In the genomic region with DNA sequence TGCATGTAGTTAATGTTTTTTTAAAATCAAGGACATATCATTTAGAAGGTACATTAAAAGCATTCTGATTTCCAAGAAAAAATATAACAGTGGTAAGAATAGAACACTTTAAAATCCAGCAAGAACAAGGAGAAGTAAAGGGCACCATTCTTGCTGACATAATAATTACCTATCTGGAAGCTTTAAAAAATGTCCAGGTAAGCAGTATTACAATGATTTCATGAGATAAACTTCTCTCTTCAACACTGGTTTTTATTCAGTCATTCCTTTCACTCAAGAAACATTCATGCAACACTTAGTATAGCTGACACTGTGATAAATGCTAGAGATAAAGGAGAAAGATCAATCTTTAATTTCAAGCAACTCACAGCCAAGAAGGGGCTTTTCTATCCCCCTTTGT, we compare ENCODE assay signal across 22 cellular contexts. TPM values are rescaled to one million over a fixed set of nuclear protein-coding genes. Genes with fewer than 3 reads are reported as not detected.
DNase-seq lines count a peak whose midpoint lies in the region; ATAC-seq, FAIRE-seq and TF ChIP-seq lines count a peak whose summit lies in the region.
"Had no signal": no experiment of that assay in that cellular context is flagged by ENCODE, and none has a peak within 500 bp of the region (broad histone marks: within the 10 kb centered on the region; RNA-seq: fewer than 3 reads in every experiment).

No MANE protein-coding gene starts in this region.

- POLR2A ChIA-PET in A549 (lab: Yijun Ruan, JAX) = no interaction called here

- H3K4me1 Mint-ChIP-seq in chondrocyte (ENCODE audit: low read depth) = peaks cover 7% of the 10 kb centered on the region
- peaks cover 16 to 27% of the 10 kb centered on the region in 2 donors for H3K4me1 Mint-ChIP-seq in natural killer cell treated with Interleukin-12 subunit alpha and Interleukin-12 subunit beta and Interleukin-15 and Interleukin-18, amount 100 ng/mL, for 72 hours (ENCODE audit: low read depth in 2 of 2)

- peaks cover 9% of the 10 kb centered on the region; the same call in 1 of the 3 replicates for H3K4me1 ChIP-seq in A549
- H3K4me1 ChIP-seq in OCI-LY1 (ENCODE audit: insufficient read depth, low read length, severe bottlenecking) = peaks cover 24% of the 10 kb centered on the region
- peaks cover 3 to 25% (median 10%) of the 10 kb centered on the region in 4 donors for H3K4me1 ChIP-seq in stomach

- H3K27me3 Mint-ChIP-seq in chondrocyte (ENCODE audit: low read depth) = peaks cover 18% of the 10 kb centered on the region
- peaks cover 8 to 27% of the 10 kb centered on the region in 2 donors for H3K27me3 Mint-ChIP-seq in natural killer cell treated with Interleukin-12 subunit alpha and Interleukin-12 subunit beta and Interleukin-15 and Interleukin-18, amount 100 ng/mL, for 72 hours

- H3K4me3 ChIP-seq in A549 = no peak overlapping the region
- no peak overlapping the region for H3K4me3 ChIP-seq in OCI-LY1 (ENCODE audit: low read depth, low read length, poor library complexity, severe bottlenecking)
- no peak overlapping the region for H3K4me3 ChIP-seq in stomach
- H3K4me3 ChIP-seq: GM12878, GM23248 had no signal

- H3K27ac Mint-ChIP-seq in chondrocyte (ENCODE audit: unreplicated experiment) = no peak overlapping the region
- no peak overlapping the region for H3K27ac Mint-ChIP-seq in natural killer cell treated with Interleukin-12 subunit alpha and Interleukin-12 subunit beta and Interleukin-15 and Interleukin-18, amount 100 ng/mL, for 72 hours
- H3K27ac Mint-ChIP-seq: CD4-positive, CD25-positive, alpha-beta regulatory T cell; CD8-positive, alpha-beta T cell had no signal

- CTCF ChIA-PET in A549 (lab: Yijun Ruan, JAX) = interaction anchor here (1.1 to 1.2 kb wide), 2 partner anchors 21 to 196 kb away, joined by 4 read pairs; no protein-coding TSS in a partner anchor

- intact Hi-C loops in stomach (cut with DNase I; ENCODE audit: low total_unique reads) = no loop called here

- DNase-seq in A549 (ENCODE audit: low read depth in 1 of 2, low spot score in 1 of 2) = no peak
- DNase-seq in GM19239 (ENCODE audit: insufficient read length, low spot score) = no peak
- no peak for DNase-seq in chondrocyte (ENCODE audit: low spot score)
- no peak for DNase-seq in stomach
- no peak for DNase-seq in natural killer cell treated with Interleukin-12 subunit alpha and Interleukin-12 subunit beta and Interleukin-15 and Interleukin-18, amount 100 ng/mL, for 72 hours (ENCODE audit: low spot score)
- DNase-seq: 8988T; C1 segment of cervical spinal cord; Caco-2; CD4-positive, CD25-positive, alpha-beta regulatory T cell; CD8-positive, alpha-beta T cell; DMS 273 treated with DMSO at 0.1 percent for 48 hours; DMS79; EL; GDM1; GM23248; H7; HCEC 1CT had no signal

- FAIRE-seq in A549 (lab: Jason Lieb, UNC) (no peak), GM19239 (lab: Jason Lieb, UNC) (peak; percentile 51)
- FAIRE-seq: GM12878, H1 had no signal

- H3K9me3 ChIP-seq in A549 (no peaks in the 10 kb centered on the region), OCI-LY1 (ENCODE audit: low read length) (no peaks in the 10 kb centered on the region), stomach (no peaks in the 10 kb centered on the region)
- H3K9me3 ChIP-seq: Caco-2 had no signal

- H3K9me2 ChIP-seq in OCI-LY1 (ENCODE audit: low read depth, low read length) = no peaks in the 10 kb centered on the region

- no peak for TF ChIP-seq EP300 in A549 (IDR thresholded peaks at IDR 0.05)
- TF ChIP-seq EP300 in stomach (IDR thresholded peaks at IDR 0.05) = no peak

- no peaks in the 10 kb centered on the region for H3K36me3 Mint-ChIP-seq in chondrocyte (ENCODE audit: low read depth)
- no peaks in the 10 kb centered on the region for H3K36me3 Mint-ChIP-seq in natural killer cell treated with Interleukin-12 subunit alpha and Interleukin-12 subunit beta and Interleukin-15 and Interleukin-18, amount 100 ng/mL, for 72 hours
- H3K36me3 Mint-ChIP-seq: CD4-positive, CD25-positive, alpha-beta regulatory T cell had no signal

- no peak overlapping the region for H2AFZ ChIP-seq in OCI-LY1 (ENCODE audit: low read length)
- H2AFZ ChIP-seq: GM23248 had no signal

- H3K4me3 Mint-ChIP-seq in chondrocyte (ENCODE audit: unreplicated experiment) = no peak overlapping the region
- no peak overlapping the region for H3K4me3 Mint-ChIP-seq in natural killer cell treated with Interleukin-12 subunit alpha and Interleukin-12 subunit beta and Interleukin-15 and Interleukin-18, amount 100 ng/mL, for 72 hours
- H3K4me3 Mint-ChIP-seq: CD8-positive, alpha-beta T cell had no signal

- no peaks in the 10 kb centered on the region for H3K9me3 Mint-ChIP-seq in chondrocyte (ENCODE audit: low read depth)
- H3K9me3 Mint-ChIP-seq in natural killer cell treated with Interleukin-12 subunit alpha and Interleukin-12 subunit beta and Interleukin-15 and Interleukin-18, amount 100 ng/mL, for 72 hours = no peaks in the 10 kb centered on the region
- H3K9me3 Mint-ChIP-seq: CD4-positive, CD25-positive, alpha-beta regulatory T cell; CD8-positive, alpha-beta T cell had no signal

- H3K27me3 ChIP-seq in OCI-LY1 (ENCODE audit: insufficient read depth, low read length) (no peaks in the 10 kb centered on the region), stomach (no peaks in the 10 kb centered on the region)

- H3K79me2 ChIP-seq in OCI-LY1 (ENCODE audit: insufficient read depth, low read length) = peaks cover 18% of the 10 kb centered on the region

- H3K27ac ChIP-seq in A549 (no peak overlapping the region), OCI-LY1 (ENCODE audit: low read depth, low read length, poor library complexity, severe bottlenecking) (peak overlapping the region; percentile 35), stomach (no peak overlapping the region)
- H3K27ac ChIP-seq: GM23248 had no signal

- TF ChIP-seq RAD21 in A549 (conservative IDR thresholded peaks at IDR 0.05 in 1 of 2, IDR thresholded peaks at IDR 0.05 in 1 of 2) = no peak

- no peak for TF ChIP-seq POLR2A in A549 (IDR thresholded peaks at IDR 0.05; ENCODE audit: low read length)
- no peak for TF ChIP-seq POLR2A in stomach (IDR thresholded peaks at IDR 0.05)

- H3K9ac ChIP-seq in OCI-LY1 (ENCODE audit: low read length) = no peak overlapping the region
- H3K9ac ChIP-seq: GM23248 had no signal

- no peak for ATAC-seq in A549
- ATAC-seq in natural killer cell treated with Interleukin-12 subunit alpha and Interleukin-12 subunit beta and Interleukin-15 and Interleukin-18, amount 100 ng/mL, for 72 hours = no peak
- ATAC-seq: CD8-positive, alpha-beta T cell; GM12878 had no signal

- no peaks in the 10 kb centered on the region for H4K20me1 ChIP-seq in OCI-LY1 (ENCODE audit: insufficient read depth, low read length)

- H3F3A ChIP-seq in OCI-LY1 (ENCODE audit: insufficient read depth, low read length) = no peaks in the 10 kb centered on the region

- H3K36me3 ChIP-seq in OCI-LY1 (ENCODE audit: insufficient read depth, low read length) (peaks cover 5% of the 10 kb centered on the region; the same call in 1 of the 2 replicates), stomach (no peaks in the 10 kb centered on the region)

- TF ChIP-seq CTCF in A549 (IDR thresholded peaks at IDR 0.05) (no peak), OCI-LY1 (IDR thresholded peaks at IDR 0.05; ENCODE audit: low read length) (no peak), chondrocyte (IDR thresholded peaks at IDR 0.05) (no peak), stomach (IDR thresholded peaks at IDR 0.05) (no peak)

- H3K4me2 ChIP-seq in A549 (no peak overlapping the region), OCI-LY1 (ENCODE audit: low read length) (no peak overlapping the region)

TF ChIP-seq in A549, 52 proteins besides CTCF, POLR2A, EP300 and RAD21:
- peak; percentile 52 for TF ChIP-seq MAFK (IDR thresholded peaks at IDR 0.05; ENCODE audit: partially characterized antibody)
- TF ChIP-seq, protein P1, sequence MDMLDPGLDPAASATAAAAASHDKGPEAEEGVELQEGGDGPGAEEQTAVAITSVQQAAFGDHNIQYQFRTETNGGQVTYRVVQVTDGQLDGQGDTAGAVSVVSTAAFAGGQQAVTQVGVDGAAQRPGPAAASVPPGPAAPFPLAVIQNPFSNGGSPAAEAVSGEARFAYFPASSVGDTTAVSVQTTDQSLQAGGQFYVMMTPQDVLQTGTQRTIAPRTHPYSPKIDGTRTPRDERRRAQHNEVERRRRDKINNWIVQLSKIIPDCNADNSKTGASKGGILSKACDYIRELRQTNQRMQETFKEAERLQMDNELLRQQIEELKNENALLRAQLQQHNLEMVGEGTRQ (IDR thresholded peaks at IDR 0.05) = no peak
TF ChIP-seq in A549: peak in this region for 1.

RNA-seq across cellular contexts. Expression of a gene that starts 2.9 kb away (rescaled TPM):
- polyA plus RNA-seq in A549 (2011; rRNA removed) = 2.7 and 3.6 TPM in 2 replicates
- polyA plus RNA-seq in A549 (2012; cell fraction: cytosol; rRNA removed) = 0.36 and 0.40 TPM in 2 replicates
- 0.25 and 0.53 TPM in 2 replicates for polyA plus RNA-seq in A549 (2012; cell fraction: nucleus; rRNA removed)
- 1.0 to 1.2 TPM (median 1.0 TPM) in 3 replicates for polyA plus RNA-seq in A549 (2017; fragmentation: RNase III; extraction: RNeasy Plus Mini Kit Qiagen cat#74134 plus additional on column Dnase treatment)
- polyA minus RNA-seq in A549 (2011; rRNA and poly(A)+ RNA removed) = 2.3 and 2.9 TPM in 2 replicates
- 11.8 to 15.5 TPM (median 12.2 TPM) in 3 replicates for total RNA-seq in chondrocyte
- 100 to 1,000 TPM in 1 of 5 donors, 10 to 100 TPM in 3, 1 to 10 TPM in 1; 2.6 to 128 (median 54.5) TPM for total RNA-seq in stomach
- polyA plus RNA-seq in stomach = 1 to 10 TPM; 4.2 to 7.0 (median 4.5) TPM
- total RNA-seq in natural killer cell treated with Interleukin-12 subunit alpha and Interleukin-12 subunit beta and Interleukin-15 and Interleukin-18, amount 100 ng/mL, for 72 hours = 1 to 10 TPM; 7.5 to 9.2 TPM

RNA-seq across cellular contexts. Expression of a gene that starts 51.2 kb away (rescaled TPM):
- polyA plus RNA-seq in A549 (2011; rRNA removed) (0.10 and 0.11 TPM in 2 replicates), A549 (2017; fragmentation: RNase III; extraction: RNeasy Plus Mini Kit Qiagen cat#74134 plus additional on column Dnase treatment) (not detected in 3 replicates), stomach (1 to 10 TPM; 3.3 to 4.9 (median 4.6) TPM)
- polyA plus RNA-seq in A549 (2012; cell fraction: cytosol; rRNA removed) = 0.01 TPM in 1 of 2 replicates, not detected in the other
- polyA plus RNA-seq in A549 (2012; cell fraction: nucleus; rRNA removed) = not detected in 2 replicates
- not detected in 2 replicates for polyA minus RNA-seq in A549 (2011; rRNA and poly(A)+ RNA removed)
- total RNA-seq in chondrocyte (not detected in 3 replicates), stomach (10 to 100 TPM in 1 of 5 donors, 1 to 10 TPM in 2, not detected in 2; 4.9 to 17.5 (median 6.6) TPM)
- total RNA-seq in natural killer cell treated with Interleukin-12 subunit alpha and Interleukin-12 subunit beta and Interleukin-15 and Interleukin-18, amount 100 ng/mL, for 72 hours = not detected
- total RNA-seq: A673; Caco-2; CD4-positive, CD25-positive, alpha-beta regulatory T cell; CD8-positive, alpha-beta T cell; GM12878; GM23248; H7 had no signal
- polyA plus RNA-seq: BJ; CD4-positive, CD25-positive, alpha-beta regulatory T cell; GM12878; GM23248 had no signal
